In genomic region chr10:62056660-62057059, GRCh38 we compare ENCODE assay signal across 11 cellular contexts.
DNase-seq lines count a peak whose midpoint lies in the region; ATAC-seq and TF ChIP-seq lines count a peak whose summit lies in the region.
"Had no signal": no experiment of that assay in that cellular context is flagged by ENCODE, and none has a peak within 500 bp of the region (broad histone marks: within the 10 kb centered on the region; RNA-seq: fewer than 3 reads in every experiment).

No MANE protein-coding gene starts in this region.

- DNase-seq in activated naive CD4-positive, alpha-beta T cell treated with anti-CD3 and anti-CD28 coated beads for 36 hours: no peak
- no peak for DNase-seq in activated naive CD4-positive, alpha-beta T cell treated with anti-CD3 and anti-CD28 coated beads, Interleukin-2, amount 50 U/mL, for 16 hours
- DNase-seq in mucosa of descending colon: no peak
- DNase-seq in NCI-H146 (lab: John Stamatoyannopoulos, UW): no peak
- no peak for DNase-seq in KBM-7
- no peak for DNase-seq in GF-D8 (lab: John Stamatoyannopoulos, UW)
- DNase-seq: islet precursor cell, MV-4-11, PC-9 had no signal

- intact Hi-C loops in activated naive CD4-positive, alpha-beta T cell treated with anti-CD3 and anti-CD28 coated beads for 36 hours (cut with micrococcal nuclease): no loop called here
- intact Hi-C loops in mucosa of descending colon (cut with DNase I, micrococcal nuclease): no loop called here

- H3K9me3 ChIP-seq in mucosa of descending colon: no peaks in the 10 kb centered on the region
- H3K9me3 ChIP-seq in thymus (ENCODE audit: control insufficient read depth): no peaks in the 10 kb centered on the region

- peak; percentile 66 for ATAC-seq in mucosa of descending colon

- peak overlapping the region; percentile 25 for H3K4me3 Mint-ChIP-seq in activated naive CD4-positive, alpha-beta T cell treated with anti-CD3 and anti-CD28 coated beads for 36 hours

- H3K4me1 ChIP-seq in mucosa of descending colon (ENCODE audit: low read depth) (peaks cover 39% of the 10 kb centered on the region), thymus (ENCODE audit: control insufficient read depth, insufficient read depth, low read length) (no peaks in the 10 kb centered on the region)

- H3K27me3 Mint-ChIP-seq in activated naive CD4-positive, alpha-beta T cell treated with anti-CD3 and anti-CD28 coated beads for 36 hours (ENCODE audit: low read depth): no peaks in the 10 kb centered on the region

- H3K9me3 Mint-ChIP-seq in activated naive CD4-positive, alpha-beta T cell treated with anti-CD3 and anti-CD28 coated beads for 36 hours: no peaks in the 10 kb centered on the region

- H3K27ac Mint-ChIP-seq in activated naive CD4-positive, alpha-beta T cell treated with anti-CD3 and anti-CD28 coated beads for 36 hours: peak overlapping the region; percentile 100

- no peaks in the 10 kb centered on the region for H3K36me3 ChIP-seq in mucosa of descending colon (ENCODE audit: low read depth)
- peaks cover 17% of the 10 kb centered on the region for H3K36me3 ChIP-seq in thymus (ENCODE audit: control insufficient read depth, insufficient read depth)

- CTCF ChIA-PET in activated naive CD4-positive, alpha-beta T cell treated with anti-CD3 and anti-CD28 coated beads for 36 hours (lab: Charles Lee): interaction anchor here (0.6 to 2.6 kb wide), 4 partner anchors 17 to 160 kb away, joined by 3 to 7 read pairs (median 4); no protein-coding TSS in a partner anchor

- H3K27ac ChIP-seq in adipose tissue (ENCODE audit: low read depth, low read length): peak overlapping the region; percentile 87
- H3K27ac ChIP-seq in thymus (ENCODE audit: low read depth): peak overlapping the region; percentile 33
- H3K27ac ChIP-seq: PC-9 had no signal

- WGBS in adipose tissue, 3 donors: 64 to 80% (median 67%) methylated on average over 2 of the region's 2 CpGs
- 98% methylated on average over 2 of the region's 2 CpGs for WGBS in thymus

- peaks cover 96% of the 10 kb centered on the region for H3K4me1 Mint-ChIP-seq in activated naive CD4-positive, alpha-beta T cell treated with anti-CD3 and anti-CD28 coated beads for 36 hours (ENCODE audit: low read depth)

- no peaks in the 10 kb centered on the region for H3K27me3 ChIP-seq in thymus (ENCODE audit: control insufficient read depth, insufficient read depth)

- in situ Hi-C loops in KBM-7 (cut with MboI; ENCODE audit: low pct_unique_long_range_greater_than_20kb, low sequenced_read_pairs): no loop called here

- TF ChIP-seq CTCF in mucosa of descending colon (IDR thresholded peaks at IDR 0.05): no peak

- H3K4me3 ChIP-seq in mucosa of descending colon: no peak overlapping the region
- no peak overlapping the region for H3K4me3 ChIP-seq in thymus (ENCODE audit: low read length)
- H3K4me3 ChIP-seq: PC-9 had no signal

- H3K36me3 Mint-ChIP-seq in activated naive CD4-positive, alpha-beta T cell treated with anti-CD3 and anti-CD28 coated beads for 36 hours (ENCODE audit: low read depth): peaks cover 98% of the 10 kb centered on the region
